Comparison of ENCODE assay signal across 8 cellular contexts in the genomic region with DNA sequence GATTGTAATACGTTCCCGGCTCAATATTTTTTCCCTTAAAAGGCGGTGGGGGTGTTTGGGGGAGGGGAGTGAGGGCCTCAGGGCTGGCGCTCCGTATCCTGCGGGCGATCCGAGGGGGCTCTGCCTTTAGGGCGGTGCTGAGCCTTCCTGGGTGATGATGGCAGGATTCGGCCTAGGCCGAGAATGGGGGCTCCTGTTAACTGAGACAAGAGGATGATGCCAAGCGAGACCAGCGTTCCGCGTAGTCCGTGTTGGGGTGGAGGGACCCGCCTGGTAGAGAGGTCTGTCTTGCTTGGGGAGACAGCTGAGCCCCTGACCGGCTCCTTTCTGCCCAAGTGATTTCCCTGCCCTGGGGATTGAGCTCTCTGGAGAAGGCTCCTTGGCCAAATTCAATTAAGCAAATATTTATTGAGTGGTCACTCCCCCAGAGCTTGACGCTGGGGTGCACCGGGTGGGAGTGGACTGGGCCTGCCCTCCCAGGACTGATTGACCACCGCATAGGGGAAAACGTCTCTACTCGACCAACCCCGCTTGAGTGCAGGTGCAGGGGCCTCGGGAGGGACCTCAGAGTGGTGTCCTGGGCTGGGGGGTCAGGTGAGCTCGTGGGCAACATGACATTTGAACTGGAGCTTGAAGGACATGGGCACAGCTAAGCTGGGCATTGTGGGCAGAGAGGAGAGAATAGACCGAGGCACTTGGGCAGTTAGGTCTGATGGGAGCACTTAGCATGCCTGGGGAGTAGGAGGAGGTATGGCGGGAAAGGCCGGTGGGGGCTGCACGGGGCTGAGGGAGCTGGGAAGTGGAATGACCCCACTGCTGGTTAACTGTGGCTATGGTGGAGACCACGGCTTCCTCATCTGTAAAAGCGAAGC. TPM values are rescaled to one million over a fixed set of nuclear protein-coding genes. Genes with fewer than 3 reads are reported as not detected.
DNase-seq lines count a peak whose midpoint lies in the region; ATAC-seq and TF ChIP-seq lines count a peak whose summit lies in the region.

No MANE protein-coding gene starts in this region.

- POLR2A ChIA-PET in WTC11 (lab: Charles Lee) = no interaction called here

- H3K9me3 ChIP-seq in HAP-1 (no peaks in the 10 kb centered on the region), iPS-18a (ENCODE audit: control insufficient read depth, low read depth, low read length) (no peaks in the 10 kb centered on the region), spleen (no peaks in the 10 kb centered on the region)

- peak overlapping the region; percentile 16 for H3K9ac ChIP-seq in iPS-18a (ENCODE audit: low read length)

- DNase-seq in HAP-1 (ENCODE audit: low spot score in 2 of 2) (peak in 1 of 2 experiments; percentile 29), WTC11 (ENCODE audit: low spot score) (peak; percentile 22), spleen (peak; percentile 75), HT-29 (ENCODE audit: low spot score) (no peak), brain microvascular endothelial cell (no peak), GM20000 (ENCODE audit: low spot score) (no peak)

- peaks cover 17% of the 10 kb centered on the region for H3K4me1 Mint-ChIP-seq in WTC11

- H3K27me3 Mint-ChIP-seq in WTC11 (ENCODE audit: low read depth) = peaks cover 46% of the 10 kb centered on the region

- CTCF ChIA-PET in WTC11 (lab: Charles Lee) = interaction anchor here (0.9 to 3.9 kb wide), 10 partner anchors 12 to 536 kb away, joined by 3 to 36 read pairs (median 3); a partner anchor contains a TSS

- no peak for TF ChIP-seq POLR2A in spleen (IDR thresholded peaks at IDR 0.05)

- in situ Hi-C loops in HAP-1 (cut with MboI; ENCODE audit: low sequenced_read_pairs) = no loop called here
- in situ Hi-C loops in brain microvascular endothelial cell (cut with HindIII; ENCODE audit: low pct_ligation_motif_present, low sequenced_read_pairs) = no loop called here

- H3K36me3 ChIP-seq in HAP-1 (replicated peaks) = no peaks in the 10 kb centered on the region; the same call in 1 of the 2 replicates
- no peaks in the 10 kb centered on the region for H3K36me3 ChIP-seq in iPS-18a (ENCODE audit: control insufficient read depth, low read depth, low read length)
- no peaks in the 10 kb centered on the region for H3K36me3 ChIP-seq in spleen
- no peaks in the 10 kb centered on the region for H3K36me3 ChIP-seq in brain microvascular endothelial cell (replicated peaks)

- no peaks in the 10 kb centered on the region for H3K36me3 Mint-ChIP-seq in WTC11

- peak overlapping the region; percentile 75 for H3K4me3 ChIP-seq in HAP-1
- peak overlapping the region; percentile 52 for H3K4me3 ChIP-seq in iPS-18a (ENCODE audit: low read length)
- H3K4me3 ChIP-seq in spleen = peak overlapping the region in 6 of 8 donors; percentile 52 to 82 (median 62)
- no peak overlapping the region for H3K4me3 ChIP-seq in brain microvascular endothelial cell (ENCODE audit: low read depth, low read length)

- H3K4me3 Mint-ChIP-seq in WTC11 = peak overlapping the region; percentile 74

- intact Hi-C loops in spleen (cut with DNase I; ENCODE audit: low total_unique reads) = no loop called here

- peaks cover 16% of the 10 kb centered on the region for H3K4me1 ChIP-seq in HAP-1
- peaks cover 10% of the 10 kb centered on the region for H3K4me1 ChIP-seq in iPS-18a (ENCODE audit: control insufficient read depth, low read depth, low read length)
- peaks cover 8 to 54% (median 28%) of the 10 kb centered on the region in 6 donors for H3K4me1 ChIP-seq in spleen

- WGBS in spleen, 5 donors = 48 to 73% (median 56%) methylated on average over 24 to 32 of the region's 32 CpGs

- H3K27me3 ChIP-seq in HAP-1 (ENCODE audit: low read depth) (no peaks in the 10 kb centered on the region), iPS-18a (ENCODE audit: control insufficient read depth, insufficient read depth, low read length) (peaks cover 39% of the 10 kb centered on the region), spleen (replicated peaks in 1 of 7) (peaks cover 0 to 37% (median 4%) of the 10 kb centered on the region in 7 donors), brain microvascular endothelial cell (replicated peaks) (peaks cover 57% of the 10 kb centered on the region)

- ATAC-seq in WTC11 (no peak), HG02852 (IDR thresholded peaks at IDR 0.05; ENCODE audit: unreplicated experiment) (no peak)

- TF ChIP-seq CTCF in WTC11 (IDR thresholded peaks at IDR 0.05) (no peak), spleen (IDR thresholded peaks at IDR 0.05 in 8 of 11, conservative IDR thresholded peaks at IDR 0.05 in 3 of 11) (no peak), brain microvascular endothelial cell (IDR thresholded peaks at IDR 0.05; ENCODE audit: low read depth, low read length, missing control alignments) (no peak), GM20000 (IDR thresholded peaks at IDR 0.05; ENCODE audit: extremely low read depth, missing control alignments) (no peak)

- no peak overlapping the region for H3K27ac ChIP-seq in iPS-18a (ENCODE audit: low read length)
- H3K27ac ChIP-seq in spleen = no peak overlapping the region
- no peak overlapping the region for H3K27ac ChIP-seq in brain microvascular endothelial cell

- H3K27ac Mint-ChIP-seq in WTC11 = no peak overlapping the region

- H3K9me3 Mint-ChIP-seq in WTC11 = no peaks in the 10 kb centered on the region

TF ChIP-seq in WTC11, 78 proteins besides CTCF, POLR2A, EP300 and RAD21 (continues in another document):
- TF ChIP-seq MYBL2 (CRISPR knock-in tag; IDR thresholded peaks at IDR 0.05) (no peak), RORB (CRISPR knock-in tag; IDR thresholded peaks at IDR 0.05) (no peak), ZNF671 (CRISPR knock-in tag; IDR thresholded peaks at IDR 0.05) (no peak), KAT7 (CRISPR knock-in tag; IDR thresholded peaks at IDR 0.05; ENCODE audit: borderline replicate concordance) (no peak), SMAD3 (CRISPR knock-in tag; IDR thresholded peaks at IDR 0.05; ENCODE audit: borderline replicate concordance) (no peak), TP53 (CRISPR knock-in tag; IDR thresholded peaks at IDR 0.05) (no peak), NFATC4 (CRISPR knock-in tag; IDR thresholded peaks at IDR 0.05) (no peak), OVOL2 (CRISPR knock-in tag; IDR thresholded peaks at IDR 0.05; ENCODE audit: borderline replicate concordance) (no peak)
- TF ChIP-seq, protein P1, sequence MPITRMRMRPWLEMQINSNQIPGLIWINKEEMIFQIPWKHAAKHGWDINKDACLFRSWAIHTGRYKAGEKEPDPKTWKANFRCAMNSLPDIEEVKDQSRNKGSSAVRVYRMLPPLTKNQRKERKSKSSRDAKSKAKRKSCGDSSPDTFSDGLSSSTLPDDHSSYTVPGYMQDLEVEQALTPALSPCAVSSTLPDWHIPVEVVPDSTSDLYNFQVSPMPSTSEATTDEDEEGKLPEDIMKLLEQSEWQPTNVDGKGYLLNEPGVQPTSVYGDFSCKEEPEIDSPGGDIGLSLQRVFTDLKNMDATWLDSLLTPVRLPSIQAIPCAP (CRISPR knock-in tag; IDR thresholded peaks at IDR 0.05) = no peak
- TF ChIP-seq, protein P2, sequence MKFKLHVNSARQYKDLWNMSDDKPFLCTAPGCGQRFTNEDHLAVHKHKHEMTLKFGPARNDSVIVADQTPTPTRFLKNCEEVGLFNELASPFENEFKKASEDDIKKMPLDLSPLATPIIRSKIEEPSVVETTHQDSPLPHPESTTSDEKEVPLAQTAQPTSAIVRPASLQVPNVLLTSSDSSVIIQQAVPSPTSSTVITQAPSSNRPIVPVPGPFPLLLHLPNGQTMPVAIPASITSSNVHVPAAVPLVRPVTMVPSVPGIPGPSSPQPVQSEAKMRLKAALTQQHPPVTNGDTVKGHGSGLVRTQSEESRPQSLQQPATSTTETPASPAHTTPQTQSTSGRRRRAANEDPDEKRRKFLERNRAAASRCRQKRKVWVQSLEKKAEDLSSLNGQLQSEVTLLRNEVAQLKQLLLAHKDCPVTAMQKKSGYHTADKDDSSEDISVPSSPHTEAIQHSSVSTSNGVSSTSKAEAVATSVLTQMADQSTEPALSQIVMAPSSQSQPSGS (CRISPR knock-in tag; IDR thresholded peaks at IDR 0.05; ENCODE audit: borderline replicate concordance, low read depth) = no peak
- TF ChIP-seq, protein P3, sequence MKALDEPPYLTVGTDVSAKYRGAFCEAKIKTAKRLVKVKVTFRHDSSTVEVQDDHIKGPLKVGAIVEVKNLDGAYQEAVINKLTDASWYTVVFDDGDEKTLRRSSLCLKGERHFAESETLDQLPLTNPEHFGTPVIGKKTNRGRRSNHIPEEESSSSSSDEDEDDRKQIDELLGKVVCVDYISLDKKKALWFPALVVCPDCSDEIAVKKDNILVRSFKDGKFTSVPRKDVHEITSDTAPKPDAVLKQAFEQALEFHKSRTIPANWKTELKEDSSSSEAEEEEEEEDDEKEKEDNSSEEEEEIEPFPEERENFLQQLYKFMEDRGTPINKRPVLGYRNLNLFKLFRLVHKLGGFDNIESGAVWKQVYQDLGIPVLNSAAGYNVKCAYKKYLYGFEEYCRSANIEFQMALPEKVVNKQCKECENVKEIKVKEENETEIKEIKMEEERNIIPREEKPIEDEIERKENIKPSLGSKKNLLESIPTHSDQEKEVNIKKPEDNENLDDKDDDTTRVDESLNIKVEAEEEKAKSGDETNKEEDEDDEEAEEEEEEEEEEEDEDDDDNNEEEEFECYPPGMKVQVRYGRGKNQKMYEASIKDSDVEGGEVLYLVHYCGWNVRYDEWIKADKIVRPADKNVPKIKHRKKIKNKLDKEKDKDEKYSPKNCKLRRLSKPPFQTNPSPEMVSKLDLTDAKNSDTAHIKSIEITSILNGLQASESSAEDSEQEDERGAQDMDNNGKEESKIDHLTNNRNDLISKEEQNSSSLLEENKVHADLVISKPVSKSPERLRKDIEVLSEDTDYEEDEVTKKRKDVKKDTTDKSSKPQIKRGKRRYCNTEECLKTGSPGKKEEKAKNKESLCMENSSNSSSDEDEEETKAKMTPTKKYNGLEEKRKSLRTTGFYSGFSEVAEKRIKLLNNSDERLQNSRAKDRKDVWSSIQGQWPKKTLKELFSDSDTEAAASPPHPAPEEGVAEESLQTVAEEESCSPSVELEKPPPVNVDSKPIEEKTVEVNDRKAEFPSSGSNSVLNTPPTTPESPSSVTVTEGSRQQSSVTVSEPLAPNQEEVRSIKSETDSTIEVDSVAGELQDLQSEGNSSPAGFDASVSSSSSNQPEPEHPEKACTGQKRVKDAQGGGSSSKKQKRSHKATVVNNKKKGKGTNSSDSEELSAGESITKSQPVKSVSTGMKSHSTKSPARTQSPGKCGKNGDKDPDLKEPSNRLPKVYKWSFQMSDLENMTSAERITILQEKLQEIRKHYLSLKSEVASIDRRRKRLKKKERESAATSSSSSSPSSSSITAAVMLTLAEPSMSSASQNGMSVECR (CRISPR knock-in tag; IDR thresholded peaks at IDR 0.05; ENCODE audit: borderline replicate concordance) = no peak

RNA-seq across cellular contexts. Expression of a gene that starts 1.1 kb away (rescaled TPM):
- 9.9 to 11.4 TPM (median 11.0 TPM) in 3 replicates for total RNA-seq in WTC11 (2021)
- 10 to 100 TPM in 2 of 7 donors, 1 to 10 TPM in 5; 4.4 to 11.8 (median 7.6) TPM for total RNA-seq in spleen
- 1 to 10 TPM; 2.3 to 5.7 (median 2.8) TPM for polyA plus RNA-seq in spleen
- total RNA-seq in HT-29 (2014; rRNA removed; shearing (Covaris generic)) = 3.1 and 6.0 TPM in 2 replicates

Comparison
In these comparisons a context has a peak if more than half of its experiments do, and no peak if none do; other contexts are left out.
1. DNase-seq: peak in WTC11 (single experiment) and spleen (single experiment); none in HT-29 (single experiment), brain microvascular endothelial cell (single experiment) and GM20000 (single experiment).